Comparison of ENCODE assay signal across 35 cellular contexts in genomic region chr15:97790180-97790579, GRCh38.
"Had no signal": no experiment of that assay in that cellular context is flagged by ENCODE, and none has a peak within 500 bp of the region (broad histone marks: within the 10 kb centered on the region; RNA-seq: fewer than 3 reads in every experiment).

No MANE protein-coding gene starts in this region.

- H3K4me3 ChIP-seq: MG63 had no signal

- DNase-seq: Karpas-422, Kasumi-1, MG63, MM.1S, MV-4-11, NCI-H1048, NCI-H1092, NCI-H1092 treated with DMSO at 0.1 percent for 48 hours, NCI-H1105, NCI-H1105 treated with DMSO at 0.1 percent for 48 hours, NCI-H1417, NCI-H1417 treated with DMSO at 0.1 percent for 48 hours, NCI-H1436, NCI-H1436 treated with DMSO at 0.1 percent for 48 hours, NCI-H146, NCI-H1694, NCI-H1694 treated with DMSO at 0.1 percent for 48 hours, NCI-H187, NCI-H187 treated with DMSO at 0.1 percent for 48 hours, NCI-H1930, NCI-H2029, NCI-H2029 treated with DMSO at 0.1 percent for 48 hours, NCI-H2081, NCI-H2081 treated with DMSO at 0.1 percent for 48 hours, NCI-H2107, NCI-H2171, NCI-H2171 treated with DMSO at 0.1 percent for 48 hours, NCI-H2227 treated with DMSO at 0.1 percent for 48 hours, NCI-H226, NCI-H345, NCI-H446, NCI-H446 treated with DMSO at 0.1 percent for 48 hours, NCI-H510A, NCI-H510A treated with DMSO at 0.1 percent for 48 hours, NCI-H524 had no signal

- H3K27me3 ChIP-seq: MG63 had no signal

- H3K36me3 ChIP-seq: MG63 had no signal

- H3K9me3 ChIP-seq: MG63 had no signal
